In genomic region chr19:49506575-49507105, GRCh38 we compare ENCODE assay signal across 8 cellular contexts.
DNase-seq lines count a peak whose midpoint lies in the region; ATAC-seq and TF ChIP-seq lines count a peak whose summit lies in the region.

No MANE protein-coding gene starts in this region.

- no peaks in the 10 kb centered on the region for H3K9me2 ChIP-seq in SU-DHL-6 (replicated peaks; ENCODE audit: insufficient read depth, low read length)

- H3K4me2 ChIP-seq in SU-DHL-6 (ENCODE audit: low read depth, low read length, poor library complexity, severe bottlenecking) = no peak overlapping the region

- H3F3A ChIP-seq in SU-DHL-6 (ENCODE audit: insufficient read depth) = 0 out of 2 replicates have a peak, but pooled peaks cover 3% of the 10 kb centered on the region

- H3K4me1 ChIP-seq in adipocyte (ENCODE audit: control insufficient read depth, insufficient read depth, low read length) = peaks cover 25% of the 10 kb centered on the region

- H3K9ac ChIP-seq in SU-DHL-6 (ENCODE audit: low read length) (no peak overlapping the region), adipocyte (ENCODE audit: low read length) (no peak overlapping the region)

- DNase-seq in ELF-1 (ENCODE audit: low read depth, low spot score) (peak; percentile 95), Kasumi-1 (lab: John Stamatoyannopoulos, UW) (peak; percentile 83 to 84), adipocyte (ENCODE audit: low read depth) (peak; percentile 47), iPS-NIHi7 (ENCODE audit: extremely low spot score) (peak; percentile 86), pons (ENCODE audit: low spot score) (no peak)
- peak; percentile 52 to 70 (median 67) for DNase-seq in stimulated activated CD4-positive, alpha-beta T cell treated with anti-CD3 and anti-CD28 coated beads, TNF-alpha, amount 100 ng/mL, for 1 hour (ENCODE audit: low read depth in 3 of 3, low spot score in 1 of 3)

- H3K27me3 ChIP-seq in SU-DHL-6 (ENCODE audit: low read length) (no peaks in the 10 kb centered on the region), adipocyte (replicated peaks; ENCODE audit: control insufficient read depth, insufficient read depth, low read length) (no peaks in the 10 kb centered on the region)

- H3K4me3 ChIP-seq in SU-DHL-6 (ENCODE audit: insufficient read depth, low read length, poor library complexity, severe bottlenecking) (no peak overlapping the region), adipocyte (ENCODE audit: low read length) (no peak overlapping the region)

- H3K27ac ChIP-seq in SU-DHL-6 (ENCODE audit: low read depth, low read length) = no peak overlapping the region

- H3K79me2 ChIP-seq in SU-DHL-6 (ENCODE audit: insufficient read depth, low read length) = no peaks in the 10 kb centered on the region

- no peak overlapping the region for H2AFZ ChIP-seq in SU-DHL-6 (ENCODE audit: low read depth, low read length, severe bottlenecking)

- no peaks in the 10 kb centered on the region for H3K36me3 ChIP-seq in SU-DHL-6 (ENCODE audit: low read length)
- H3K36me3 ChIP-seq in adipocyte (ENCODE audit: control insufficient read depth, insufficient read depth, low read length, severe bottlenecking) = no peaks in the 10 kb centered on the region

- H4K20me1 ChIP-seq in SU-DHL-6 (ENCODE audit: low read depth, low read length) = no peaks in the 10 kb centered on the region

- peak; percentile 85 for TF ChIP-seq CTCF in SU-DHL-6 (IDR thresholded peaks at IDR 0.05; ENCODE audit: insufficient read depth, low read length, poor library complexity, severe bottlenecking)

- H3K9me3 ChIP-seq in SU-DHL-6 (ENCODE audit: insufficient read depth, low read length) (no peaks in the 10 kb centered on the region), adipocyte (ENCODE audit: control insufficient read depth, low read length) (no peaks in the 10 kb centered on the region)

- no peak for ATAC-seq in HG03469 (IDR thresholded peaks at IDR 0.05; ENCODE audit: unreplicated experiment)
